Comparison of ENCODE assay signal across 14 cellular contexts in the genomic region with DNA sequence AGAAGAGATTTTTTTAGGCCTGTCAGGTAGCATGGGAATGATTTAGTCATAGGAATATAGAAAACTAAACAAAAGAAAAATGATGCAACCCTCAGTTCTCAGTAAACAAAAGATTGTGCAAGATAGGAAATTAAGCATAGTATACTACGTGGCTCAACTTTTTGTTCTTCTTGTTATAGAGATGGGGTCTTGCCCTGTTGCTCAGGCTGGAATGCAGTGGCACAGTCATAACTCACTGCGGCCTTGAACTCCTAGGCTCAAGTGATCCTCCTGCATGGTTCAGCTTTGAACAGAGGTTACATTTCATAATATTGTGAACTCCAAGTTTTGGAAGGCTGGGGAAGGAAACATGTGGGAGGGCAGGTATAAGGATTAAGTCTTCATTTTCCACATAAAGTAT.
"Had no signal": no experiment of that assay in that cellular context is flagged by ENCODE, and none has a peak within 500 bp of the region (broad histone marks: within the 10 kb centered on the region; RNA-seq: fewer than 3 reads in every experiment).

No MANE protein-coding gene starts in this region.

- H3K9me3 ChIP-seq: transverse colon had no signal

- ATAC-seq: activated naive CD8-positive, alpha-beta T cell treated with anti-CD3 and anti-CD28 coated beads, Interleukin-2, amount 50 U/mL, for 24 hours; left colon; right cardiac atrium; stimulated activated memory B cell treated with anti-CD40 and anti-IgM and Interleukin-4, amounts not matched to agents 10 μg/mL and 1 μg/mL and 100 μg/mL, for 72 hours had no signal

- H3K4me3 ChIP-seq: lung, transverse colon had no signal

- H3K27me3 ChIP-seq: transverse colon had no signal

- DNase-seq: activated CD4-positive, alpha-beta T cell treated with anti-CD3 and anti-CD28 coated beads for 48 hours; activated naive CD4-positive, alpha-beta T cell treated with Interleukin-2 at 50 U/mL for 16 hours; activated naive CD8-positive, alpha-beta T cell treated with anti-CD3 and anti-CD28 coated beads, Interleukin-2, amount 50 U/mL, for 24 hours; central memory CD4-positive, alpha-beta T cell; cortex of kidney; effector memory CD4-positive, alpha-beta T cell; glutamatergic neuron; left colon; naive B cell; right cardiac atrium; T-helper 9 cell; transverse colon had no signal

- H3K27ac ChIP-seq: transverse colon had no signal

- H3K36me3 ChIP-seq: transverse colon had no signal
